ENCODE assay signal across 21 cellular contexts in the genomic region with DNA sequence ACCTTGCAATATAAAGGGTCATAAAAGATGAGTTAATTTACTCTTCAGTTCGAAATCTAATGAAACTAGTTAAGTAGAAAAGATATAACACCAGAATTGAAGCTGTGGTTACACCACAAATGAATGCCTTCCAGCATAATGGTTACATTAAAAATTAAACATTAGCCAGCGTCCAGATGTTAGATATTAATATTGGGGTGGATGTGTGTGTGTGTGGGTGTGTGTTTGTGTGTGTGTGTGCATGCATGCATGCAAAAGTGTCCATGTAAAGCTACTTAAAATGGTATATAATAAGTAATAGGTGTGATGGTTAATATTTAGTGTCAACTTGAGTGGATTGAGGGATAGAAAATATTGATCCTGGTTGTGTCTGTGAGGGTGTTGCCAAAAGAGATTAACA.
A peak's percentile ranks its signal among the peaks of the same experiment; 100 is the strongest.
DNase-seq lines count a peak whose midpoint lies in the region; ATAC-seq, FAIRE-seq and TF ChIP-seq lines count a peak whose summit lies in the region.
"Had no signal": no experiment of that assay in that cellular context is flagged by ENCODE, and none has a peak within 500 bp of the region (broad histone marks: within the 10 kb centered on the region; RNA-seq: fewer than 3 reads in every experiment).

No MANE protein-coding gene starts in this region.

- FAIRE-seq in GM18507 (lab: Jason Lieb, UNC), result peak; percentile 67
- FAIRE-seq in GM12878 (lab: Jason Lieb, UNC), result no peak
- FAIRE-seq: HTR-8/SVneo had no signal

- intact Hi-C loops in GM12878 (cut with micrococcal nuclease; ENCODE audit: unreplicated experiment) (no loop called here), esophagus muscularis mucosa (cut with DNase I) (no loop called here)

- no peaks in the 10 kb centered on the region for H3K36me3 ChIP-seq in GM12878 (ENCODE audit: control insufficient read depth in 2 of 2, insufficient read depth in 2 of 2, low read length in 1 of 2)
- H3K36me3 ChIP-seq in smooth muscle cell (ENCODE audit: low read depth), result no peaks in the 10 kb centered on the region
- H3K36me3 ChIP-seq in esophagus muscularis mucosa, result no peaks in the 10 kb centered on the region
- H3K36me3 ChIP-seq: BE2C had no signal

- H3K9me3 ChIP-seq in GM12878 (replicated peaks; ENCODE audit: control insufficient read depth, insufficient read depth, low read length) (no peaks in the 10 kb centered on the region), smooth muscle cell (replicated peaks; ENCODE audit: low read depth) (no peaks in the 10 kb centered on the region), esophagus muscularis mucosa (no peaks in the 10 kb centered on the region)
- H3K9me3 ChIP-seq: BE2C, Caco-2 had no signal

- H3K27ac ChIP-seq in GM12878 (ENCODE audit: control insufficient read depth, insufficient read depth) (no peak overlapping the region), smooth muscle cell (ENCODE audit: low read depth) (peak overlapping the region; percentile 46), esophagus muscularis mucosa (replicated peaks in 1 of 4) (no peak overlapping the region)

- DNase-seq in GM18507 (ENCODE audit: extremely low spot score, insufficient read length, low read depth) (no peak), GM12878 (ENCODE audit: low read depth, low spot score) (no peak), kidney tubule cell (ENCODE audit: low spot score) (peak; percentile 32), smooth muscle cell (lab: John Stamatoyannopoulos, UW; ENCODE audit: unreplicated experiment) (no peak), T-helper 2 cell (no peak), esophagus muscularis mucosa (ENCODE audit: extremely low spot score) (no peak)
- DNase-seq: BE2C; C1 segment of cervical spinal cord; Caco-2; CD4-positive, CD25-positive, alpha-beta regulatory T cell; DMS153; DMS79; GDM1; GOT3; H7; HFFc6; IMR-90; KBM-7 had no signal

- in situ Hi-C loops in GM12878 (cut with MboI), result no loop called here

- SMC1A ChIA-PET in GM12878 (lab: Charles Lee; ENCODE audit: uncharacterized antibody, unreplicated experiment), result interaction anchor here (0.7 to 4.1 kb wide), 10 partner anchors 9 to 312 kb away, joined by 3 to 23 read pairs (median 3); no protein-coding TSS in a partner anchor

- H3K4me3 ChIP-seq in GM12878 (no peak overlapping the region), smooth muscle cell (no peak overlapping the region), esophagus muscularis mucosa (no peak overlapping the region)

- H3K9ac ChIP-seq in GM12878 (ENCODE audit: control insufficient read depth, insufficient read depth, low read length) (no peak overlapping the region), smooth muscle cell (ENCODE audit: low read depth) (no peak overlapping the region)

- CTCF ChIA-PET in GM12878 (lab: Yijun Ruan, JAX), result interaction anchor here (0.8 to 1.6 kb wide), 2 partner anchors 12 to 151 kb away, joined by 5 read pairs; no protein-coding TSS in a partner anchor

- H2AFZ ChIP-seq in GM12878 (ENCODE audit: control insufficient read depth, low read depth, low read length) (no peak overlapping the region), smooth muscle cell (ENCODE audit: low read depth) (peak overlapping the region; percentile 29)

- no peak for TF ChIP-seq CTCF in GM12878 (IDR thresholded peaks at IDR 0.05 in 2 of 3, conservative IDR thresholded peaks at IDR 0.05 in 1 of 3; ENCODE audit: control insufficient read depth in 2 of 3, extremely low read depth in 1 of 3, insufficient read depth in 1 of 3, low read depth in 3 of 3, low read length in 3 of 3)
- TF ChIP-seq CTCF in smooth muscle cell (IDR thresholded peaks at IDR 0.05; ENCODE audit: borderline replicate concordance, insufficient read depth, poor library complexity, severe bottlenecking), result no peak
- TF ChIP-seq CTCF in esophagus muscularis mucosa (IDR thresholded peaks at IDR 0.05), result no peak

- H3K4me1 ChIP-seq in GM12878 (ENCODE audit: control insufficient read depth, insufficient read depth, low read length) (no peaks in the 10 kb centered on the region), smooth muscle cell (ENCODE audit: low read depth) (no peaks in the 10 kb centered on the region), esophagus muscularis mucosa (peaks cover 0 to 10% (median 5%) of the 10 kb centered on the region in 4 donors)
- H3K4me1 ChIP-seq: BE2C had no signal

- TF ChIP-seq RAD21 in GM12878 (IDR thresholded peaks at IDR 0.05; ENCODE audit: insufficient read depth, low read depth, low read length), result no peak

- TF ChIP-seq EP300 in GM12878 (IDR thresholded peaks at IDR 0.05; ENCODE audit: borderline replicate concordance in 1 of 2, control insufficient read depth in 1 of 2, low read depth in 2 of 2, low read length in 2 of 2) (0 out of 4 replicates have a peak, but pooled peaks of 1 of the 2 experiments have one; percentile 14), esophagus muscularis mucosa (IDR thresholded peaks at IDR 0.05) (no peak)

- H3K4me2 ChIP-seq in GM12878 (ENCODE audit: control insufficient read depth, insufficient read depth), result no peak overlapping the region
- peak overlapping the region; percentile 46 for H3K4me2 ChIP-seq in smooth muscle cell

- no TSS peak for BruUV-seq in GM12878 (replicated peaks; lab: Mats Ljungman, UMichigan)

- H3K79me2 ChIP-seq in GM12878 (ENCODE audit: control insufficient read depth, insufficient read depth, low read length), result no peaks in the 10 kb centered on the region
- H3K79me2 ChIP-seq in smooth muscle cell (ENCODE audit: low read depth), result no peaks in the 10 kb centered on the region

- no peaks in the 10 kb centered on the region for H4K20me1 ChIP-seq in GM12878 (ENCODE audit: control insufficient read depth, insufficient read depth)
- no peaks in the 10 kb centered on the region for H4K20me1 ChIP-seq in smooth muscle cell (ENCODE audit: low read depth)

- 10% methylated on average over 2 of the region's 2 CpGs for WGBS in GM12878 (ENCODE audit: insufficient coverage, insufficient replicate concordance, low lambda C conversion rate, missing lambda C conversion rate)
- 70% methylated on average over 2 of the region's 2 CpGs for WGBS in smooth muscle cell (ENCODE audit: low lambda C conversion rate)
- 79% methylated on average over 2 of the region's 2 CpGs for WGBS in esophagus muscularis mucosa

- RAD21 ChIA-PET in GM12878 (lab: Charles Lee; ENCODE audit: unreplicated experiment), result interaction anchor here (0.9 to 1.0 kb wide), 3 partner anchors 9 to 224 kb away, joined by 3 read pairs; no protein-coding TSS in a partner anchor

- H3K27me3 ChIP-seq in GM12878 (replicated peaks in 1 of 2; ENCODE audit: control insufficient read depth in 2 of 2, insufficient read depth in 2 of 2, low read length in 1 of 2), result no peaks in the 10 kb centered on the region
- H3K27me3 ChIP-seq in smooth muscle cell (ENCODE audit: low read depth), result no peaks in the 10 kb centered on the region
- no peaks in the 10 kb centered on the region for H3K27me3 ChIP-seq in esophagus muscularis mucosa
- H3K27me3 ChIP-seq: BE2C had no signal

- H3F3A ChIP-seq in smooth muscle cell (ENCODE audit: low read depth), result peaks cover 9% of the 10 kb centered on the region

- TF ChIP-seq POLR2A in GM12878 (IDR thresholded peaks at IDR 0.05; ENCODE audit: low read depth, low read length) (no peak), esophagus muscularis mucosa (IDR thresholded peaks at IDR 0.05; ENCODE audit: low read depth) (no peak)

- ATAC-seq in GM12878 (peak; percentile 66), GM18511 (IDR thresholded peaks at IDR 0.05; ENCODE audit: unreplicated experiment) (no peak)
- ATAC-seq: HCT116 had no signal

- POLR2A ChIA-PET in GM12878 (lab: Charles Lee), result no interaction called here

TF ChIP-seq in GM12878, 131 proteins besides CTCF, POLR2A, EP300 and RAD21 (continues in another document):
- TF ChIP-seq SRF (IDR thresholded peaks at IDR 0.05; ENCODE audit: low read depth in 2 of 2, low read length in 2 of 2), result no peak
- TF ChIP-seq ZNF217 (IDR thresholded peaks at IDR 0.05), result 0 out of 2 replicates have a peak, but pooled peaks have one; percentile 44
- TF ChIP-seq ZNF274 (IDR thresholded peaks at IDR 0.05; ENCODE audit: insufficient read depth, insufficient read length), result no peak
- TF ChIP-seq DPF2 (IDR thresholded peaks at IDR 0.05), result 0 out of 2 replicates have a peak, but pooled peaks have one; percentile 61
- TF ChIP-seq ZSCAN29 (IDR thresholded peaks at IDR 0.05), result no peak
- TF ChIP-seq MEF2A (IDR thresholded peaks at IDR 0.05; ENCODE audit: insufficient read depth, low read depth, low read length), result no peak
- peak; percentile 55 to 60; a peak in 2 of 4 replicates for TF ChIP-seq IKZF2 (IDR thresholded peaks at IDR 0.05)
- TF ChIP-seq ATF7 (IDR thresholded peaks at IDR 0.05; ENCODE audit: low read depth), result peak; percentile 45
- TF ChIP-seq NBN (IDR thresholded peaks at IDR 0.05), result peak; percentile 46; the same call in 1 of the 2 replicates
- TF ChIP-seq PAX5 (IDR thresholded peaks at IDR 0.05; ENCODE audit: borderline replicate concordance, low read depth, low read length), result 0 out of 2 replicates have a peak, but pooled peaks have one; percentile 24
- peak in 1 of 2 experiments; percentile 7; a peak in 1 of 4 replicates for TF ChIP-seq BHLHE40 (IDR thresholded peaks at IDR 0.05; ENCODE audit: borderline replicate concordance in 1 of 2, low read depth in 2 of 2, low read length in 1 of 2)
- peak; percentile 90 for TF ChIP-seq MTA2 (IDR thresholded peaks at IDR 0.05; ENCODE audit: low read depth)
